ENCODE assay signal across 24 cellular contexts in genomic region chr5:103915081-103915480, GRCh38.
"Had no signal": no experiment of that assay in that cellular context is flagged by ENCODE, and none has a peak within 500 bp of the region (broad histone marks: within the 10 kb centered on the region; RNA-seq: fewer than 3 reads in every experiment).

No MANE protein-coding gene starts in this region.

- DNase-seq: activated CD4-positive, alpha-beta T cell treated with anti-CD3 and anti-CD28 coated beads for 48 hours; activated CD4-positive, alpha-beta T cell treated with anti-CD3 and anti-CD28 coated beads, Interleukin-2, amount 50 U/mL, for 4 hours; activated CD4-positive, CD25-positive, alpha-beta regulatory T cell treated with anti-CD3 and anti-CD28 coated beads, Interleukin-2, amount 50 U/mL, for 72 hours; activated CD8-positive, alpha-beta memory T cell treated with anti-CD3 and anti-CD28 coated beads, Interleukin-2, amount 50 U/mL, for 48 hours; activated CD8-positive, alpha-beta T cell treated with anti-CD3 and anti-CD28 coated beads, Interleukin-2, amount 10 ng/mL, durations not matched to agents 7 days and 5 days; activated naive CD4-positive, alpha-beta T cell treated with anti-CD3 and anti-CD28 coated beads, Interleukin-2, amount 50 U/mL, for 16 hours; activated naive CD8-positive, alpha-beta T cell treated with anti-CD3 and anti-CD28 coated beads, Interleukin-2, amount 10 ng/mL, durations not matched to agents 7 days and 5 days; activated T-cell treated with anti-CD3 and anti-CD28 coated beads, Interleukin-2, amount 50 U/mL, for 1 hour; aorta; body of pancreas; central memory CD4-positive, alpha-beta T cell; Kasumi-1; NCI-H1048; NCI-H1930; NCI-H2171 treated with DMSO at 0.1 percent for 48 hours; NCI-H226; NCI-H526; NCI-H82; RPMI8226; SW 1271 had no signal

- ATAC-seq: activated CD8-positive, alpha-beta T cell treated with anti-CD3 and anti-CD28 coated beads, Interleukin-2, amount 10 ng/mL, durations not matched to agents 7 days and 5 days; body of pancreas; Panc1; Right ventricle myocardium inferior; WTC11 had no signal

- H3K4me3 ChIP-seq: body of pancreas, SK-N-MC had no signal
